Comparison of ENCODE assay signal across 1 cellular context in the genomic region with DNA sequence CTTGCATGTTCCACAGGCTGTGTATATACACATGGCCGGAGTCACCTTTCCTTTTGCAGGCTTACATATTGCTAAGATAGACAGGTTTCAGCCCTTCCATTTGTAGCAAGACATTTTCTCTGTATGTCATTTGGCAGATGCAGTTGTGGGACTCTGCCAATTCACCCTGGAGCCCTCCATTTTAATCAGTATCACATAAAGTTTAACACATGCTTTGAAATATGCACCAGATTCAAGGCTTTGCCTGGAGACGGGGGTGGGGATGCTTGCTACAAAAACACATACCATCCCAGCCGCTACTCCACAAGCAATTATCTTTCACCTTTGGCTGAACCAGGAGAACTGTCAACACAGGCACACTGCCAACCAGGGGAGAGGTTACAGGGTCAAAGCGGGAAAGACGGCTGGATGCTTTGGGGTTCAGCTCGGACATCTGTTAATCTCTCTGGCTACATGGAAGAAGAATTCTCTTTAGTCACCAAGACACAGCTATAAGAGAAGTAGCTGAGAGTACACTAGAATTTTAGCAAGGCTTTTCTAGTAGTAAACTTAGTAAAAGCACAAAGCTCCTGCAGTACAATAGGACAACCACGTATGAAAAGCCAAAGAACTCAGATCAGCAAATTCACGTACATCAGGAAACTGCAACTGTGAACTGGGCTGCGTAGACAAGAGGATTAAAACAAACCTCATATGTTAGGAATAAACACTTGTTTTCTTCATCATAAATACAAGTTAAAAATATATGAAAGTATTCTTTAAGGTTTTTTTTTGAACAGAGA.
TF ChIP-seq lines count a peak whose summit lies in the region.

No MANE protein-coding gene starts in this region.

TF ChIP-seq in HepG2, 621 proteins besides CTCF, POLR2A, EP300 and RAD21 (continued from another document and continues in another):
- TF ChIP-seq SKI (IDR thresholded peaks at IDR 0.05; ENCODE audit: partially characterized antibody) (peak; percentile 97), ZNF546 (CRISPR knock-in tag; conservative IDR thresholded peaks at IDR 0.05) (no peak), MEF2D (CRISPR knock-in tag; IDR thresholded peaks at IDR 0.05) (peak; percentile 73; the same call in 1 of the 2 replicates), BHLHE40 (IDR thresholded peaks at IDR 0.05; ENCODE audit: low read length) (no peak), NR2F6 (IDR thresholded peaks at IDR 0.05) (peak; percentile 98), NR2F6 (CRISPR knock-in tag; IDR thresholded peaks at IDR 0.05) (peak; percentile 99), DNMT1 (CRISPR knock-in tag; IDR thresholded peaks at IDR 0.05) (no peak), NFRKB (IDR thresholded peaks at IDR 0.05) (no peak), ZBTB8A (CRISPR knock-in tag; IDR thresholded peaks at IDR 0.05; ENCODE audit: borderline replicate concordance, low read depth) (no peak), SIN3B (IDR thresholded peaks at IDR 0.05; ENCODE audit: low read length) (no peak), ZNF282 (IDR thresholded peaks at IDR 0.05; ENCODE audit: partially characterized antibody) (no peak), NCOR1 (IDR thresholded peaks at IDR 0.05; ENCODE audit: borderline replicate concordance, low read length) (peak; percentile 96; the same call in 1 of the 2 replicates), ZNF746 (CRISPR knock-in tag; IDR thresholded peaks at IDR 0.05) (peak; percentile 36; the same call in 1 of the 2 replicates), ZNF501 (CRISPR knock-in tag; IDR thresholded peaks at IDR 0.05) (peak; percentile 79), ZNF652 (CRISPR knock-in tag; IDR thresholded peaks at IDR 0.05; ENCODE audit: borderline replicate concordance, low read depth) (no peak), NFE2L1 (CRISPR knock-in tag; IDR thresholded peaks at IDR 0.05; ENCODE audit: borderline replicate concordance) (no peak), ZSCAN12 (CRISPR knock-in tag; IDR thresholded peaks at IDR 0.05) (no peak), ADNP (CRISPR knock-in tag; IDR thresholded peaks at IDR 0.05) (no peak), AHR (CRISPR knock-in tag; IDR thresholded peaks at IDR 0.05) (no peak), ZNF83 (CRISPR knock-in tag; IDR thresholded peaks at IDR 0.05; ENCODE audit: borderline replicate concordance) (no peak), HDAC6 (IDR thresholded peaks at IDR 0.05; ENCODE audit: low read depth, low read length) (no peak), GATAD2A (CRISPR knock-in tag; IDR thresholded peaks at IDR 0.05) (peak; percentile 92)
- TF ChIP-seq, protein P1, sequence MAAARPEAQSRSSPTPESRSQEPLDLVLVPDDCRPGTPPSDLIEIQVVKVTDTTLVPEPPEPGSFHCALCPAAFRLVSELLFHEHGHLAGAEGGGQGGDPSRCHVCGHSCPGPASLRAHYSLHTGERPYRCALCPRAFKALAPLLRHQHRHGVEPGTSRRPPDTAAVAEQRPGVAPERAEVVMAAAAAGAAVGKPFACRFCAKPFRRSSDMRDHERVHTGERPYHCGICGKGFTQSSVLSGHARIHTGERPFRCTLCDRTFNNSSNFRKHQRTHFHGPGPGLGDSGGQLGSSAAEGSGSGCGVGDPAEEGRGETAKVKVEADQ (CRISPR knock-in tag; IDR thresholded peaks at IDR 0.05; ENCODE audit: borderline replicate concordance) = no peak
- TF ChIP-seq, protein P2, sequence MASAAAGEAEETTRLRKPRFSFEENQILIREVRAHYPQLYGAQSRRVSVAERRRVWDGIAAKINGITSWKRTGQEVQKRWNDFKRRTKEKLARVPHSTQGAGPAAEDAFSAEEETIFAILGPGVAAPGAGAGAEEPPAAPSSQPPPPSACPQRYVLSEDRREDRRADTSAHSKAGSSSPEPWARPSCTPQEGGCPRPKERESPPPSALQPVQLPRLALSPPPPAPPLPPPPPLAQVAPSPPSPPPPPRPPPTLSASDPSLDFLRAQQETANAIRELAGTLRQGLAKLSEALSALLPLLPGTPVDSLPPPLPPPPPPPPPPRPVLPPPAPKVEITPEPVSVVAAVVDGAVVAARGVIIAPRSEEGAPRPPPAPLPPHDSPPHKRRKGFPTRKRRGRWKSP (CRISPR knock-in tag; IDR thresholded peaks at IDR 0.05) = no peak
- TF ChIP-seq, protein P3, sequence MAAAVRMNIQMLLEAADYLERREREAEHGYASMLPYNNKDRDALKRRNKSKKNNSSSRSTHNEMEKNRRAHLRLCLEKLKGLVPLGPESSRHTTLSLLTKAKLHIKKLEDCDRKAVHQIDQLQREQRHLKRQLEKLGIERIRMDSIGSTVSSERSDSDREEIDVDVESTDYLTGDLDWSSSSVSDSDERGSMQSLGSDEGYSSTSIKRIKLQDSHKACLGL (CRISPR knock-in tag; IDR thresholded peaks at IDR 0.05) = no peak
- TF ChIP-seq, protein P4, sequence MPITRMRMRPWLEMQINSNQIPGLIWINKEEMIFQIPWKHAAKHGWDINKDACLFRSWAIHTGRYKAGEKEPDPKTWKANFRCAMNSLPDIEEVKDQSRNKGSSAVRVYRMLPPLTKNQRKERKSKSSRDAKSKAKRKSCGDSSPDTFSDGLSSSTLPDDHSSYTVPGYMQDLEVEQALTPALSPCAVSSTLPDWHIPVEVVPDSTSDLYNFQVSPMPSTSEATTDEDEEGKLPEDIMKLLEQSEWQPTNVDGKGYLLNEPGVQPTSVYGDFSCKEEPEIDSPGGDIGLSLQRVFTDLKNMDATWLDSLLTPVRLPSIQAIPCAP (CRISPR knock-in tag; IDR thresholded peaks at IDR 0.05; ENCODE audit: low read depth) = no peak
- TF ChIP-seq, protein P5, sequence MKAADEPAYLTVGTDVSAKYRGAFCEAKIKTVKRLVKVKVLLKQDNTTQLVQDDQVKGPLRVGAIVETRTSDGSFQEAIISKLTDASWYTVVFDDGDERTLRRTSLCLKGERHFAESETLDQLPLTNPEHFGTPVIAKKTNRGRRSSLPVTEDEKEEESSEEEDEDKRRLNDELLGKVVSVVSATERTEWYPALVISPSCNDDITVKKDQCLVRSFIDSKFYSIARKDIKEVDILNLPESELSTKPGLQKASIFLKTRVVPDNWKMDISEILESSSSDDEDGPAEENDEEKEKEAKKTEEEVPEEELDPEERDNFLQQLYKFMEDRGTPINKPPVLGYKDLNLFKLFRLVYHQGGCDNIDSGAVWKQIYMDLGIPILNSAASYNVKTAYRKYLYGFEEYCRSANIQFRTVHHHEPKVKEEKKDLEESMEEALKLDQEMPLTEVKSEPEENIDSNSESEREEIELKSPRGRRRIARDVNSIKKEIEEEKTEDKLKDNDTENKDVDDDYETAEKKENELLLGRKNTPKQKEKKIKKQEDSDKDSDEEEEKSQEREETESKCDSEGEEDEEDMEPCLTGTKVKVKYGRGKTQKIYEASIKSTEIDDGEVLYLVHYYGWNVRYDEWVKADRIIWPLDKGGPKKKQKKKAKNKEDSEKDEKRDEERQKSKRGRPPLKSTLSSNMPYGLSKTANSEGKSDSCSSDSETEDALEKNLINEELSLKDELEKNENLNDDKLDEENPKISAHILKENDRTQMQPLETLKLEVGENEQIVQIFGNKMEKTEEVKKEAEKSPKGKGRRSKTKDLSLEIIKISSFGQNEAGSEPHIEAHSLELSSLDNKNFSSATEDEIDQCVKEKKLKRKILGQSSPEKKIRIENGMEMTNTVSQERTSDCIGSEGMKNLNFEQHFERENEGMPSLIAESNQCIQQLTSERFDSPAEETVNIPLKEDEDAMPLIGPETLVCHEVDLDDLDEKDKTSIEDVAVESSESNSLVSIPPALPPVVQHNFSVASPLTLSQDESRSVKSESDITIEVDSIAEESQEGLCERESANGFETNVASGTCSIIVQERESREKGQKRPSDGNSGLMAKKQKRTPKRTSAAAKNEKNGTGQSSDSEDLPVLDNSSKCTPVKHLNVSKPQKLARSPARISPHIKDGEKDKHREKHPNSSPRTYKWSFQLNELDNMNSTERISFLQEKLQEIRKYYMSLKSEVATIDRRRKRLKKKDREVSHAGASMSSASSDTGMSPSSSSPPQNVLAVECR (CRISPR knock-in tag; IDR thresholded peaks at IDR 0.05; ENCODE audit: borderline replicate concordance) = peak; percentile 64; the same call in 1 of the 2 replicates
- TF ChIP-seq, protein P6, sequence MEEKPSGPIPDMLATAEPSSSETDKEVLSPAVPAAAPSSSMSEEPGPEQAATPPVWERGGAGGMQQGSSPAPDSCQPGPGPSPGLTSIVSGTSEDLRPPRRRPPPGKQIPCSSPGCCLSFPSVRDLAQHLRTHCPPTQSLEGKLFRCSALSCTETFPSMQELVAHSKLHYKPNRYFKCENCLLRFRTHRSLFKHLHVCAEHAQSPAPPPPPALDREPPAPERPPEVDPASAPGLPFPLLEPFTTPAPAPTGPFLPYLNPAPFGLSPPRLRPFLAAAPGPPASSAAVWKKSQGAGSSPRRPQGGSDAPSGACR (CRISPR knock-in tag; IDR thresholded peaks at IDR 0.05) = 0 out of 2 replicates have a peak, but pooled peaks have one; percentile 29
- TF ChIP-seq, protein P7, sequence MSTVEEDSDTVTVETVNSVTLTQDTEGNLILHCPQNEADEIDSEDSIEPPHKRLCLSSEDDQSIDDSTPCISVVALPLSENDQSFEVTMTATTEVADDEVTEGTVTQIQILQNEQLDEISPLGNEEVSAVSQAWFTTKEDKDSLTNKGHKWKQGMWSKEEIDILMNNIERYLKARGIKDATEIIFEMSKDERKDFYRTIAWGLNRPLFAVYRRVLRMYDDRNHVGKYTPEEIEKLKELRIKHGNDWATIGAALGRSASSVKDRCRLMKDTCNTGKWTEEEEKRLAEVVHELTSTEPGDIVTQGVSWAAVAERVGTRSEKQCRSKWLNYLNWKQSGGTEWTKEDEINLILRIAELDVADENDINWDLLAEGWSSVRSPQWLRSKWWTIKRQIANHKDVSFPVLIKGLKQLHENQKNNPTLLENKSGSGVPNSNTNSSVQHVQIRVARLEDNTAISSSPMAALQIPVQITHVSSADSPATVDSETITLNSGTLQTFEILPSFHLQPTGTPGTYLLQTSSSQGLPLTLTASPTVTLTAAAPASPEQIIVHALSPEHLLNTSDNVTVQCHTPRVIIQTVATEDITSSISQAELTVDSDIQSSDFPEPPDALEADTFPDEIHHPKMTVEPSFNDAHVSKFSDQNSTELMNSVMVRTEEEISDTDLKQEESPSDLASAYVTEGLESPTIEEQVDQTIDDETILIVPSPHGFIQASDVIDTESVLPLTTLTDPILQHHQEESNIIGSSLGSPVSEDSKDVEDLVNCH (CRISPR knock-in tag; IDR thresholded peaks at IDR 0.05) = no peak
- TF ChIP-seq, protein P8, sequence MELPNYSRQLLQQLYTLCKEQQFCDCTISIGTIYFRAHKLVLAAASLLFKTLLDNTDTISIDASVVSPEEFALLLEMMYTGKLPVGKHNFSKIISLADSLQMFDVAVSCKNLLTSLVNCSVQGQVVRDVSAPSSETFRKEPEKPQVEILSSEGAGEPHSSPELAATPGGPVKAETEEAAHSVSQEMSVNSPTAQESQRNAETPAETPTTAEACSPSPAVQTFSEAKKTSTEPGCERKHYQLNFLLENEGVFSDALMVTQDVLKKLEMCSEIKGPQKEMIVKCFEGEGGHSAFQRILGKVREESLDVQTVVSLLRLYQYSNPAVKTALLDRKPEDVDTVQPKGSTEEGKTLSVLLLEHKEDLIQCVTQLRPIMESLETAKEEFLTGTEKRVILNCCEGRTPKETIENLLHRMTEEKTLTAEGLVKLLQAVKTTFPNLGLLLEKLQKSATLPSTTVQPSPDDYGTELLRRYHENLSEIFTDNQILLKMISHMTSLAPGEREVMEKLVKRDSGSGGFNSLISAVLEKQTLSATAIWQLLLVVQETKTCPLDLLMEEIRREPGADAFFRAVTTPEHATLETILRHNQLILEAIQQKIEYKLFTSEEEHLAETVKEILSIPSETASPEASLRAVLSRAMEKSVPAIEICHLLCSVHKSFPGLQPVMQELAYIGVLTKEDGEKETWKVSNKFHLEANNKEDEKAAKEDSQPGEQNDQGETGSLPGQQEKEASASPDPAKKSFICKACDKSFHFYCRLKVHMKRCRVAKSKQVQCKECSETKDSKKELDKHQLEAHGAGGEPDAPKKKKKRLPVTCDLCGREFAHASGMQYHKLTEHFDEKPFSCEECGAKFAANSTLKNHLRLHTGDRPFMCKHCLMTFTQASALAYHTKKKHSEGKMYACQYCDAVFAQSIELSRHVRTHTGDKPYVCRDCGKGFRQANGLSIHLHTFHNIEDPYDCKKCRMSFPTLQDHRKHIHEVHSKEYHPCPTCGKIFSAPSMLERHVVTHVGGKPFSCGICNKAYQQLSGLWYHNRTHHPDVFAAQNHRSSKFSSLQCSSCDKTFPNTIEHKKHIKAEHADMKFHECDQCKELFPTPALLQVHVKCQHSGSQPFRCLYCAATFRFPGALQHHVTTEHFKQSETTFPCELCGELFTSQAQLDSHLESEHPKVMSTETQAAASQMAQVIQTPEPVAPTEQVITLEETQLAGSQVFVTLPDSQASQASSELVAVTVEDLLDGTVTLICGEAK (IDR thresholded peaks at IDR 0.05) = no peak
- TF ChIP-seq, protein P8 (CRISPR knock-in tag; IDR thresholded peaks at IDR 0.05) = peak; percentile 65
- TF ChIP-seq, protein P9, sequence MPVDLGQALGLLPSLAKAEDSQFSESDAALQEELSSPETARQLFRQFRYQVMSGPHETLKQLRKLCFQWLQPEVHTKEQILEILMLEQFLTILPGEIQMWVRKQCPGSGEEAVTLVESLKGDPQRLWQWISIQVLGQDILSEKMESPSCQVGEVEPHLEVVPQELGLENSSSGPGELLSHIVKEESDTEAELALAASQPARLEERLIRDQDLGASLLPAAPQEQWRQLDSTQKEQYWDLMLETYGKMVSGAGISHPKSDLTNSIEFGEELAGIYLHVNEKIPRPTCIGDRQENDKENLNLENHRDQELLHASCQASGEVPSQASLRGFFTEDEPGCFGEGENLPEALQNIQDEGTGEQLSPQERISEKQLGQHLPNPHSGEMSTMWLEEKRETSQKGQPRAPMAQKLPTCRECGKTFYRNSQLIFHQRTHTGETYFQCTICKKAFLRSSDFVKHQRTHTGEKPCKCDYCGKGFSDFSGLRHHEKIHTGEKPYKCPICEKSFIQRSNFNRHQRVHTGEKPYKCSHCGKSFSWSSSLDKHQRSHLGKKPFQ (CRISPR knock-in tag; IDR thresholded peaks at IDR 0.05; ENCODE audit: insufficient replicate concordance) = peak; percentile 24
